ENCODE assay signal across 8 cellular contexts in genomic region chr22:20320659-20321551, GRCh38. TPM values are rescaled to one million over a fixed set of nuclear protein-coding genes. Genes with fewer than 3 reads are reported as not detected.
DNase-seq lines count a peak whose midpoint lies in the region; ATAC-seq and TF ChIP-seq lines count a peak whose summit lies in the region.
"Not testable (repeated sequence)": the region's sequence is repeated elsewhere in the genome, so short reads cannot be mapped to it uniquely, and the experiment has no call there.

No MANE protein-coding gene starts in this region.

- POLR2A ChIA-PET in CD8-positive, alpha-beta T cell (lab: Charles Lee): not testable (repeated sequence)

- not testable (repeated sequence) for H3K27me3 Mint-ChIP-seq in CD8-positive, alpha-beta T cell (ENCODE audit: low read depth); activated naive CD8-positive, alpha-beta T cell treated with anti-CD3 and anti-CD28 coated beads, Interleukin-2, amount 50 U/mL, for 24 hours; osteocyte (ENCODE audit: unreplicated experiment)

- H3K9me3 Mint-ChIP-seq in CD8-positive, alpha-beta T cell; activated naive CD8-positive, alpha-beta T cell treated with anti-CD3 and anti-CD28 coated beads, Interleukin-2, amount 50 U/mL, for 24 hours; osteocyte (ENCODE audit: unreplicated experiment): not testable (repeated sequence)

- peak overlapping the region; percentile 70 for H3K27ac ChIP-seq in CD8-positive, alpha-beta T cell (ENCODE audit: low read depth, low read length)
- H3K27ac ChIP-seq in epithelial cell of prostate: peak overlapping the region; percentile 48
- peak overlapping the region in 2 of 3 donors; percentile 71 to 78 for H3K27ac ChIP-seq in thyroid gland

- not testable (repeated sequence) for TF ChIP-seq POLR2A in thyroid gland (IDR thresholded peaks at IDR 0.05)

- peak overlapping the region; percentile 97 for H3K4me3 ChIP-seq in CD8-positive, alpha-beta T cell (ENCODE audit: low read depth, low read length)
- H3K4me3 ChIP-seq in kidney epithelial cell (ENCODE audit: low read depth, low read length): peak overlapping the region; percentile 63
- H3K4me3 ChIP-seq in thyroid gland (replicated peaks in 1 of 3): peak overlapping the region; percentile 65 to 89 (median 71)

- intact Hi-C loops in CD8-positive, alpha-beta T cell (cut with DNase I, micrococcal nuclease): loop anchor here (1.0 to 5.0 kb wide), 5 partner anchors 22 to 246 kb away; partner anchors contain the start of genes MED15 (in 1 of the 2) and ZNF74 (in 1 of the 2)
- intact Hi-C loops in thyroid gland (cut with DNase I): not testable (repeated sequence)

- not testable (repeated sequence) for H3K9me3 ChIP-seq in CD8-positive, alpha-beta T cell (ENCODE audit: low read length); thyroid gland

- WGBS in thyroid gland, 2 donors: 46 to 49% methylated on average over 13 to 19 of the region's 20 CpGs

- not testable (repeated sequence) for H3K36me3 Mint-ChIP-seq in CD8-positive, alpha-beta T cell; activated naive CD8-positive, alpha-beta T cell treated with anti-CD3 and anti-CD28 coated beads, Interleukin-2, amount 50 U/mL, for 24 hours (ENCODE audit: low read depth); osteocyte (ENCODE audit: unreplicated experiment)

- peak overlapping the region; percentile 90 for H3K4me3 Mint-ChIP-seq in CD8-positive, alpha-beta T cell
- peak overlapping the region; percentile 87 for H3K4me3 Mint-ChIP-seq in activated naive CD8-positive, alpha-beta T cell treated with anti-CD3 and anti-CD28 coated beads, Interleukin-2, amount 50 U/mL, for 24 hours
- H3K4me3 Mint-ChIP-seq in osteocyte (ENCODE audit: unreplicated experiment): peak overlapping the region; percentile 87

- not testable (repeated sequence) for TF ChIP-seq CTCF in CD8-positive, alpha-beta T cell (IDR thresholded peaks at IDR 0.05); kidney epithelial cell (IDR thresholded peaks at IDR 0.05; ENCODE audit: insufficient read depth, low read length, poor library complexity, severe bottlenecking); osteocyte (IDR thresholded peaks at IDR 0.05); thyroid gland (IDR thresholded peaks at IDR 0.05)

- peak overlapping the region; percentile 89 for H3K27ac Mint-ChIP-seq in CD8-positive, alpha-beta T cell
- peak overlapping the region; percentile 64 for H3K27ac Mint-ChIP-seq in activated naive CD8-positive, alpha-beta T cell treated with anti-CD3 and anti-CD28 coated beads, Interleukin-2, amount 50 U/mL, for 24 hours
- H3K27ac Mint-ChIP-seq in osteocyte (ENCODE audit: unreplicated experiment): peak overlapping the region; percentile 87

- not testable (repeated sequence) for ATAC-seq in CD8-positive, alpha-beta T cell; activated naive CD8-positive, alpha-beta T cell treated with anti-CD3 and anti-CD28 coated beads, Interleukin-2, amount 50 U/mL, for 24 hours
- ATAC-seq in HG03196 (IDR thresholded peaks at IDR 0.05; ENCODE audit: unreplicated experiment): peak; percentile 11
- peak; percentile 21 for ATAC-seq in SK-N-SH treated with all-trans-retinoic acid at 6 μM for 48 hours

- H3K4me1 Mint-ChIP-seq in CD8-positive, alpha-beta T cell (ENCODE audit: low read depth): peaks cover 63% of the 10 kb centered on the region
- H3K4me1 Mint-ChIP-seq in activated naive CD8-positive, alpha-beta T cell treated with anti-CD3 and anti-CD28 coated beads, Interleukin-2, amount 50 U/mL, for 24 hours: peaks cover 60% of the 10 kb centered on the region
- peaks cover 34% of the 10 kb centered on the region for H3K4me1 Mint-ChIP-seq in osteocyte (ENCODE audit: unreplicated experiment)

- H3K27me3 ChIP-seq in CD8-positive, alpha-beta T cell (ENCODE audit: insufficient read depth, low read length); kidney epithelial cell (ENCODE audit: control insufficient read depth, insufficient read depth, low read length); thyroid gland: not testable (repeated sequence)

- H3K4me1 ChIP-seq in CD8-positive, alpha-beta T cell (ENCODE audit: insufficient read depth, low read length): peaks cover 51% of the 10 kb centered on the region
- peaks cover 17 to 36% of the 10 kb centered on the region in 2 donors for H3K4me1 ChIP-seq in thyroid gland

- peak in 1 of 7 experiments; percentile 46 for DNase-seq in CD8-positive, alpha-beta T cell
- not testable (repeated sequence) for DNase-seq in activated naive CD8-positive, alpha-beta T cell treated with anti-CD3 and anti-CD28 coated beads, Interleukin-2, amount 50 U/mL, for 24 hours; epithelial cell of prostate (ENCODE audit: low read depth, low spot score); kidney epithelial cell (ENCODE audit: low read depth); osteocyte (ENCODE audit: extremely low spot score, unreplicated experiment)
- peak in 1 of 2 donors; percentile 21 for DNase-seq in thyroid gland

- not testable (repeated sequence) for H3K36me3 ChIP-seq in CD8-positive, alpha-beta T cell (ENCODE audit: insufficient read depth, low read length); kidney epithelial cell (ENCODE audit: control insufficient read depth, insufficient read depth, low read length); thyroid gland

- CTCF ChIA-PET in CD8-positive, alpha-beta T cell (lab: Charles Lee): not testable (repeated sequence)

RNA-seq across cellular contexts. Expression of gene DGCR6L, which starts 1.0 kb away (rescaled TPM):
- total RNA-seq in CD8-positive, alpha-beta T cell: 10 to 100 TPM; 29.8 to 32.9 TPM
- 83.5 and 100 TPM in 2 replicates for total RNA-seq in kidney epithelial cell
- 55.0 and 59.4 TPM in 2 replicates for total RNA-seq in osteocyte
- 100 to 1,000 TPM in 2 of 4 donors, 10 to 100 TPM in 2; 62.5 to 123 (median 90.8) TPM for total RNA-seq in thyroid gland

RNA-seq across cellular contexts. Expression of gene RTN4R, which starts 52.8 kb away (rescaled TPM):
- 1 to 10 TPM; 1.1 to 1.2 TPM for total RNA-seq in CD8-positive, alpha-beta T cell
- total RNA-seq in kidney epithelial cell (18.2 and 22.9 TPM in 2 replicates), osteocyte (1.5 and 2.1 TPM in 2 replicates), thyroid gland (1 to 10 TPM; 4.0 to 8.6 (median 5.9) TPM)
